ENCODE assay signal across 8 cellular contexts in genomic region chr10:103244663-103245271, GRCh38. TPM values are rescaled to one million over a fixed set of nuclear protein-coding genes. Genes with fewer than 3 reads are reported as not detected.
DNase-seq lines count a peak whose midpoint lies in the region; ATAC-seq, FAIRE-seq and TF ChIP-seq lines count a peak whose summit lies in the region.

No MANE protein-coding gene starts in this region.

- CTCF ChIA-PET in activated CD8-positive, alpha-beta T cell treated with anti-CD3 and anti-CD28 coated beads for 36 hours (lab: Charles Lee) = interaction anchor here (0.6 to 2.7 kb wide), 53 partner anchors 9 to 425 kb away, joined by 3 to 26 read pairs (median 6); partner anchors contain the start of genes CNNM2, CYP17A1 and NT5C2

- H3K36me3 Mint-ChIP-seq in activated CD8-positive, alpha-beta T cell treated with anti-CD3 and anti-CD28 coated beads for 36 hours (ENCODE audit: low read depth) = no peaks in the 10 kb centered on the region
- H3K36me3 Mint-ChIP-seq in memory B cell = no peaks in the 10 kb centered on the region

- H3K4me1 ChIP-seq in effector memory CD4-positive, alpha-beta T cell (ENCODE audit: control insufficient read depth, insufficient read depth, low read length, poor library complexity, severe bottlenecking) = no peaks in the 10 kb centered on the region

- intact Hi-C loops in activated CD8-positive, alpha-beta T cell treated with anti-CD3 and anti-CD28 coated beads for 36 hours (cut with micrococcal nuclease) = loop anchor here (10.0 kb wide), 3 partner anchors 170 to 400 kb away; partner anchors contain the start of gene CNNM2

- peaks cover 8% of the 10 kb centered on the region for H3K4me1 Mint-ChIP-seq in activated CD8-positive, alpha-beta T cell treated with anti-CD3 and anti-CD28 coated beads for 36 hours (ENCODE audit: low read depth)
- H3K4me1 Mint-ChIP-seq in memory B cell = peaks cover 12% of the 10 kb centered on the region

- no peaks in the 10 kb centered on the region for H3K27me3 Mint-ChIP-seq in activated CD8-positive, alpha-beta T cell treated with anti-CD3 and anti-CD28 coated beads for 36 hours
- no peaks in the 10 kb centered on the region for H3K27me3 Mint-ChIP-seq in memory B cell

- POLR2A ChIA-PET in activated CD8-positive, alpha-beta T cell treated with anti-CD3 and anti-CD28 coated beads for 36 hours (lab: Charles Lee) = no interaction called here

- ATAC-seq in activated CD8-positive, alpha-beta T cell treated with anti-CD3 and anti-CD28 coated beads for 36 hours = peak; percentile 88
- peak; percentile 77 for ATAC-seq in memory B cell (ENCODE audit: low read depth)
- ATAC-seq in HG02759 (IDR thresholded peaks at IDR 0.05; ENCODE audit: unreplicated experiment) = no peak

- no peaks in the 10 kb centered on the region for H3K9me3 Mint-ChIP-seq in activated CD8-positive, alpha-beta T cell treated with anti-CD3 and anti-CD28 coated beads for 36 hours
- no peaks in the 10 kb centered on the region for H3K9me3 Mint-ChIP-seq in memory B cell

- H3K27me3 ChIP-seq in effector memory CD4-positive, alpha-beta T cell (replicated peaks; ENCODE audit: control insufficient read depth, insufficient read depth, low read length, poor library complexity, severe bottlenecking) = no peaks in the 10 kb centered on the region

- TF ChIP-seq CTCF in AG10803 (conservative IDR thresholded peaks at IDR 0.05; ENCODE audit: low read length) = peak; percentile 97
- TF ChIP-seq CTCF in activated CD8-positive, alpha-beta T cell treated with anti-CD3 and anti-CD28 coated beads for 36 hours (IDR thresholded peaks at IDR 0.05) = peak; percentile 84

- peak; percentile 84 for FAIRE-seq in GM19239 (lab: Jason Lieb, UNC)

- H3K27ac Mint-ChIP-seq in activated CD8-positive, alpha-beta T cell treated with anti-CD3 and anti-CD28 coated beads for 36 hours = no peak overlapping the region
- no peak overlapping the region for H3K27ac Mint-ChIP-seq in memory B cell

- no peak overlapping the region for H3K27ac ChIP-seq in effector memory CD4-positive, alpha-beta T cell (ENCODE audit: insufficient read depth, low read length, poor library complexity, severe bottlenecking)

- no peak overlapping the region for H3K4me3 ChIP-seq in AG10803 (ENCODE audit: low read length)
- H3K4me3 ChIP-seq in effector memory CD4-positive, alpha-beta T cell (ENCODE audit: insufficient read depth, low read depth, low read length, poor library complexity, severe bottlenecking) = no peak overlapping the region

- no peaks in the 10 kb centered on the region for H3K9me3 ChIP-seq in effector memory CD4-positive, alpha-beta T cell (ENCODE audit: control insufficient read depth, low read length)

- DNase-seq in AG10803 (ENCODE audit: low read depth) (peak; percentile 82), GM19239 (ENCODE audit: insufficient read length, low spot score) (peak; percentile 83), NCI-H774 (lab: John Stamatoyannopoulos, UW) (peak; percentile 10), memory B cell (ENCODE audit: low spot score in 2 of 2) (peak; percentile 66 to 71)
- DNase-seq in activated CD8-positive, alpha-beta T cell treated with anti-CD3 and anti-CD28 coated beads for 36 hours = peak; percentile 75
- DNase-seq in effector memory CD4-positive, alpha-beta T cell = peak; percentile 17 to 45 (median 19)
- DNase-seq in stimulated activated CD8-positive, alpha-beta memory T cell treated with anti-CD3 and anti-CD28 coated beads, Interleukin-2, amount 100 ng/mL, for 1 hour (ENCODE audit: low read depth in 2 of 2) = peak; percentile 22 to 28

- H3K36me3 ChIP-seq in effector memory CD4-positive, alpha-beta T cell (ENCODE audit: control insufficient read depth, insufficient read depth, low read length) = no peaks in the 10 kb centered on the region

- no peak overlapping the region for H3K4me3 Mint-ChIP-seq in activated CD8-positive, alpha-beta T cell treated with anti-CD3 and anti-CD28 coated beads for 36 hours
- H3K4me3 Mint-ChIP-seq in memory B cell = no peak overlapping the region

RNA-seq across cellular contexts. Expression of gene RPEL1, which starts 0.9 kb away (rescaled TPM):
- total RNA-seq in activated CD8-positive, alpha-beta T cell treated with anti-CD3 and anti-CD28 coated beads for 36 hours = not detected

RNA-seq across cellular contexts. Expression of gene INA, which starts 32.2 kb away (rescaled TPM):
- under 1 TPM; 0.25 to 0.27 TPM for total RNA-seq in activated CD8-positive, alpha-beta T cell treated with anti-CD3 and anti-CD28 coated beads for 36 hours

RNA-seq across cellular contexts. Expression of gene NT5C2, which starts 51.7 kb away (rescaled TPM):
- 10 to 100 TPM; 39.1 to 43.0 TPM for total RNA-seq in activated CD8-positive, alpha-beta T cell treated with anti-CD3 and anti-CD28 coated beads for 36 hours

Comparison
In these comparisons a context has a peak if more than half of its experiments do, and no peak if none do; other contexts are left out.
1. DNase-seq: peak in every context shown above with its lines; median percentile 83 in GM19239; 82 in AG10803; 75 in activated CD8-positive, alpha-beta T cell treated with anti-CD3 and anti-CD28 coated beads for 36 hours; 68 in memory B cell; 25 in stimulated activated CD8-positive, alpha-beta memory T cell treated with anti-CD3 and anti-CD28 coated beads, Interleukin-2, amount 100 ng/mL, for 1 hour; 19 in effector memory CD4-positive, alpha-beta T cell; 10 in NCI-H774.